8 cellular contexts compared by ENCODE assay signal in the genomic region with DNA sequence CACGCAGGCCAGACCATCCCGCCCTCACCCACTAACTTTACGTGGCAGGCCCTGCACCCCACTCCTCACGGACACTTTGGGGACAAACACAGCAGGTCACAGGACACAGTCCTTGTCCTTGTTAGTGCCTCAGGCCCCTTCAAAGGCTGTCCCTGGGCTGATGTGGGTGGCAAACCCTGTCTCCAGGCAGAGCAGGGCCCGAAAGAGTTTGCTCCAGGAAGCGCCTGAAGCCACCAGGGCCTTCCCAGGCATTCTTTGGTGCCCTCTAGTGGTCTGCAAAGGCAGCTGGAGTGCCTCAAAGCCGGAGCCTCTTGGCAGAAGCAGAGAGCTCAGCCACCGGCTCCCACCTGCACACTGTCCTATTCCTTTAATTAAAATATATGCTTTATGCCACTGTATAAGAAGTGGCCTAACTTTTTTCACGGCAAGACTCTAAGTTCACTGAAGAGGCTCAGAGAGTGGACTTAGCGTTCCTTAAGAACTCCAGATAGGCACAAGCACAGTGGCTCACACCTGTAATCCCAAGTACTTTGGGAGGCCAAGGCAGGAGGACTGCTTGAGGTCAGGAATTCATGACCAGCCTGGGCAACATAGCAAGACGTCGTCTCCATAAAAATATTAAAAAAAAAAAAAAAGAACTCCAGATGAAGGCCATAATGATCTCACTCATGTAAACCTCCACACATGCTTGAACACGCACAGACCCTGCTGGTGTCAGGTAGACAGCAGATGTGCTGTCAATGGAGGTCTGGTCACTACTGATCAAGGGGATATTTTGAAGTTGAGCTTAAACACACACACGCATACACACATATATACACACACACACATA. TPM values are rescaled to one million over a fixed set of nuclear protein-coding genes. Genes with fewer than 3 reads are reported as not detected.
A peak's percentile ranks its signal among the peaks of the same experiment; 100 is the strongest.
DNase-seq lines count a peak whose midpoint lies in the region; ATAC-seq and TF ChIP-seq lines count a peak whose summit lies in the region.

No MANE protein-coding gene starts in this region.

- no peaks in the 10 kb centered on the region for H4K20me1 ChIP-seq in smooth muscle cell (ENCODE audit: low read depth)

- H3K27ac ChIP-seq in VCaP, result peak overlapping the region; percentile 48
- H3K27ac ChIP-seq in smooth muscle cell (ENCODE audit: low read depth), result peak overlapping the region; percentile 77

- POLR2A ChIA-PET in MCF 10A (lab: Yijun Ruan, JAX), result interaction anchor here (0.9 to 10.7 kb wide), 15 partner anchors 11 to 174 kb away, joined by 3 to 100 read pairs (median 7); a partner anchor contains a TSS

- H3K9me3 Mint-ChIP-seq in MCF 10A (ENCODE audit: unreplicated experiment), result peaks cover 8% of the 10 kb centered on the region

- H3K4me3 Mint-ChIP-seq in MCF 10A (ENCODE audit: unreplicated experiment), result no peak overlapping the region

- H2AFZ ChIP-seq in smooth muscle cell (ENCODE audit: low read depth), result no peak overlapping the region

- peak overlapping the region; percentile 51 for H3K27ac Mint-ChIP-seq in MCF 10A (ENCODE audit: low read depth, unreplicated experiment)

- H3K4me1 ChIP-seq in smooth muscle cell (ENCODE audit: low read depth), result peaks cover 7% of the 10 kb centered on the region

- peak overlapping the region; percentile 71 for H3K4me2 ChIP-seq in smooth muscle cell

- H3K9ac ChIP-seq in smooth muscle cell (ENCODE audit: low read depth), result peak overlapping the region; percentile 14

- H3K36me3 ChIP-seq in smooth muscle cell (ENCODE audit: low read depth), result no peaks in the 10 kb centered on the region

- 46% methylated on average over 14 of the region's 14 CpGs for WGBS in smooth muscle cell (ENCODE audit: low lambda C conversion rate)

- DNase-seq in NCI-H1436 (lab: John Stamatoyannopoulos, UW) (peak; percentile 71), NCI-H1436 treated with DMSO at 0.1 percent for 48 hours (lab: John Stamatoyannopoulos, UW) (no peak), NCI-H1930 (lab: John Stamatoyannopoulos, UW) (peak; percentile 69 to 71), MCF 10A (ENCODE audit: unreplicated experiment) (peak; percentile 85), inferior parietal cortex (ENCODE audit: extremely low spot score) (peak; percentile 88), smooth muscle cell (lab: John Stamatoyannopoulos, UW; ENCODE audit: unreplicated experiment) (peak; percentile 53)

- CTCF ChIA-PET in MCF 10A (lab: Yijun Ruan, JAX), result interaction anchor here (0.6 to 8.5 kb wide), 37 partner anchors 10 to 306 kb away, joined by 3 to 180 read pairs (median 4); a partner anchor contains a TSS

- BruUV-seq in MCF 10A (replicated peaks; lab: Mats Ljungman, UMichigan), result no TSS peak

- peaks cover 48% of the 10 kb centered on the region for H3K4me1 Mint-ChIP-seq in MCF 10A (ENCODE audit: insufficient read depth, unreplicated experiment)

- H3K27me3 ChIP-seq in smooth muscle cell (ENCODE audit: low read depth), result no peaks in the 10 kb centered on the region

- H3K36me3 Mint-ChIP-seq in MCF 10A (ENCODE audit: insufficient read depth, unreplicated experiment), result peaks cover 45% of the 10 kb centered on the region

- H3K27me3 Mint-ChIP-seq in MCF 10A (ENCODE audit: insufficient read depth, unreplicated experiment), result no peaks in the 10 kb centered on the region

- peaks cover 22% of the 10 kb centered on the region for H3F3A ChIP-seq in smooth muscle cell (ENCODE audit: low read depth)

- ATAC-seq in GM18511 (IDR thresholded peaks at IDR 0.05; ENCODE audit: unreplicated experiment), result no peak

- no peak overlapping the region for H3K4me3 ChIP-seq in smooth muscle cell

- TF ChIP-seq CTCF in VCaP (conservative IDR thresholded peaks at IDR 0.05), result peak; percentile 96
- peak; percentile 91 for TF ChIP-seq CTCF in MCF 10A (IDR thresholded peaks at IDR 0.05; ENCODE audit: unreplicated experiment)
- peak; percentile 97 for TF ChIP-seq CTCF in smooth muscle cell (IDR thresholded peaks at IDR 0.05; ENCODE audit: borderline replicate concordance, insufficient read depth, poor library complexity, severe bottlenecking)

- peaks cover 6% of the 10 kb centered on the region for H3K79me2 ChIP-seq in smooth muscle cell (ENCODE audit: low read depth)

- intact Hi-C loops in MCF 10A (cut with micrococcal nuclease), result loop anchor here (1.0 to 2.0 kb wide), 2 partner anchors 146 to 169 kb away; no protein-coding TSS in a partner anchor

- no peaks in the 10 kb centered on the region for H3K9me3 ChIP-seq in smooth muscle cell (replicated peaks; ENCODE audit: low read depth)

RNA-seq across cellular contexts. Expression of a gene that starts 11.1 kb away (rescaled TPM):
- 61.5 and 83.2 TPM in 2 replicates for total RNA-seq in MCF 10A (2022)
- total RNA-seq in smooth muscle cell, result 15.1 and 17.0 TPM in 2 replicates
- polyA plus RNA-seq in smooth muscle cell, result 86.9 and 97.0 TPM in 2 replicates

RNA-seq across cellular contexts. Expression of a gene that starts 36.5 kb away (rescaled TPM):
- total RNA-seq in MCF 10A (2022), result 10.9 and 11.4 TPM in 2 replicates
- 2.8 and 3.1 TPM in 2 replicates for total RNA-seq in smooth muscle cell
- 4.2 and 5.2 TPM in 2 replicates for polyA plus RNA-seq in smooth muscle cell

RNA-seq across cellular contexts. Expression of a gene that starts 58.6 kb away (rescaled TPM):
- total RNA-seq in MCF 10A (2022), result 258 and 306 TPM in 2 replicates
- 258 and 323 TPM in 2 replicates for total RNA-seq in smooth muscle cell
- 82.7 and 101 TPM in 2 replicates for polyA plus RNA-seq in smooth muscle cell
